ENCODE assay signal across 1 cellular context in the genomic region with DNA sequence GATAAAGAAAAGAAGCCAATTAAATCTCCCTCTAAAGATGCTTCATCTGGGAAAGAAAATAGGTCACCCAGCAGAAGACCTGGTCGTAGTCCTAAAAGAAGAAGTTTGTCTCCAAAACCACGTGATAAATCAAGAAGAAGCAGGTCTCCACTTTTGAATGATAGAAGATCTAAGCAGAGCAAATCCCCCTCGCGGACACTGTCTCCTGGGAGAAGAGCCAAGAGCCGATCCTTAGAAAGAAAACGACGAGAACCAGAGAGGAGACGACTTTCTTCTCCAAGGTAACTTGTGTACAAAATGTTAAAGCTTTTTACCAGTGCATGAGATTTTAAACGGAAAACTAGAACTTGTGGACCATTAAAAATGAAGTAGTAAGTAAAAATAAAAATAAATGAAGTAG.
A peak's percentile ranks its signal among the peaks of the same experiment; 100 is the strongest.
TF ChIP-seq lines count a peak whose summit lies in the region.

No MANE protein-coding gene starts in this region.

TF ChIP-seq in K562, 482 proteins besides CTCF, POLR2A, EP300 and RAD21 (continued from another document):
- TF ChIP-seq NFIC (IDR thresholded peaks at IDR 0.05) (0 out of 2 replicates have a peak, but pooled peaks have one; percentile 12), MBD2 (IDR thresholded peaks at IDR 0.05; ENCODE audit: borderline replicate concordance, low read depth) (no peak), POLR2AphosphoS5 (IDR thresholded peaks at IDR 0.05; ENCODE audit: control insufficient read depth, insufficient read depth, low read depth, low read length) (peak; percentile 36; the same call in 1 of the 2 replicates), MEIS2 (IDR thresholded peaks at IDR 0.05; ENCODE audit: partially characterized antibody) (peak; percentile 20), SREBF2 (CRISPR knock-in tag; IDR thresholded peaks at IDR 0.05) (no peak), CBFA2T3 (IDR thresholded peaks at IDR 0.05) (no peak)
- TF ChIP-seq, protein P1, sequence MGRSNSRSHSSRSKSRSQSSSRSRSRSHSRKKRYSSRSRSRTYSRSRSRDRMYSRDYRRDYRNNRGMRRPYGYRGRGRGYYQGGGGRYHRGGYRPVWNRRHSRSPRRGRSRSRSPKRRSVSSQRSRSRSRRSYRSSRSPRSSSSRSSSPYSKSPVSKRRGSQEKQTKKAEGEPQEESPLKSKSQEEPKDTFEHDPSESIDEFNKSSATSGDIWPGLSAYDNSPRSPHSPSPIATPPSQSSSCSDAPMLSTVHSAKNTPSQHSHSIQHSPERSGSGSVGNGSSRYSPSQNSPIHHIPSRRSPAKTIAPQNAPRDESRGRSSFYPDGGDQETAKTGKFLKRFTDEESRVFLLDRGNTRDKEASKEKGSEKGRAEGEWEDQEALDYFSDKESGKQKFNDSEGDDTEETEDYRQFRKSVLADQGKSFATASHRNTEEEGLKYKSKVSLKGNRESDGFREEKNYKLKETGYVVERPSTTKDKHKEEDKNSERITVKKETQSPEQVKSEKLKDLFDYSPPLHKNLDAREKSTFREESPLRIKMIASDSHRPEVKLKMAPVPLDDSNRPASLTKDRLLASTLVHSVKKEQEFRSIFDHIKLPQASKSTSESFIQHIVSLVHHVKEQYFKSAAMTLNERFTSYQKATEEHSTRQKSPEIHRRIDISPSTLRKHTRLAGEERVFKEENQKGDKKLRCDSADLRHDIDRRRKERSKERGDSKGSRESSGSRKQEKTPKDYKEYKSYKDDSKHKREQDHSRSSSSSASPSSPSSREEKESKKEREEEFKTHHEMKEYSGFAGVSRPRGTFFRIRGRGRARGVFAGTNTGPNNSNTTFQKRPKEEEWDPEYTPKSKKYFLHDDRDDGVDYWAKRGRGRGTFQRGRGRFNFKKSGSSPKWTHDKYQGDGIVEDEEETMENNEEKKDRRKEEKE (IDR thresholded peaks at IDR 0.05; ENCODE audit: borderline replicate concordance in 1 of 2, control insufficient read depth in 1 of 2, low read depth in 2 of 2, low read length in 1 of 2), result 0 out of 4 replicates have a peak, but pooled peaks of 1 of the 2 experiments have one; percentile 20
